ENCODE assay signal across 1 cellular context in the genomic region with DNA sequence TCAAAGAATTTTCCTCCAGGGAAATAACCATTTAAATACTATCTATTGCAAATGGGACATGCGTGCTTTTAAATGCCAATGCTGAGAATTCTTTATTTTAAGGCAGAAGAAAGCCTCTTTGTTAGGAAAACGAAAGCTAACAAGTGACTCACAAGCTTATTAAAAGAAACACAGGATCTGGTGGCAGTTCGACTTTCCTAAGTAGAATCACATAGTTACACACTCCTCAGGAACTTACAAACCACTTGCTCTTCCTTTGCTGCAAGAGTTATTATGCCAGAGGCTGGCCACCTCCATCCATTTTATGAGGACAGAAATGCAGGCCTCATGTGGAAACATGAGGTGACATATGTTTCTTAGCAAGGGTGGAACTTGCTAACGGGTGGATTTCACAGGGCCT.
TF ChIP-seq lines count a peak whose summit lies in the region.

No MANE protein-coding gene starts in this region.

TF ChIP-seq in WTC11, 78 proteins besides CTCF, POLR2A, EP300 and RAD21 (continued from another document):
- TF ChIP-seq ZNF281 (CRISPR knock-in tag; IDR thresholded peaks at IDR 0.05), result no peak
- TF ChIP-seq EMX1 (CRISPR knock-in tag; IDR thresholded peaks at IDR 0.05), result no peak
- TF ChIP-seq, protein P1, sequence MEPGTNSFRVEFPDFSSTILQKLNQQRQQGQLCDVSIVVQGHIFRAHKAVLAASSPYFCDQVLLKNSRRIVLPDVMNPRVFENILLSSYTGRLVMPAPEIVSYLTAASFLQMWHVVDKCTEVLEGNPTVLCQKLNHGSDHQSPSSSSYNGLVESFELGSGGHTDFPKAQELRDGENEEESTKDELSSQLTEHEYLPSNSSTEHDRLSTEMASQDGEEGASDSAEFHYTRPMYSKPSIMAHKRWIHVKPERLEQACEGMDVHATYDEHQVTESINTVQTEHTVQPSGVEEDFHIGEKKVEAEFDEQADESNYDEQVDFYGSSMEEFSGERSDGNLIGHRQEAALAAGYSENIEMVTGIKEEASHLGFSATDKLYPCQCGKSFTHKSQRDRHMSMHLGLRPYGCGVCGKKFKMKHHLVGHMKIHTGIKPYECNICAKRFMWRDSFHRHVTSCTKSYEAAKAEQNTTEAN (CRISPR knock-in tag; IDR thresholded peaks at IDR 0.05), result no peak
TF ChIP-seq in WTC11: peak in this region for 0.
